8 cellular contexts compared by ENCODE assay signal in the genomic region with DNA sequence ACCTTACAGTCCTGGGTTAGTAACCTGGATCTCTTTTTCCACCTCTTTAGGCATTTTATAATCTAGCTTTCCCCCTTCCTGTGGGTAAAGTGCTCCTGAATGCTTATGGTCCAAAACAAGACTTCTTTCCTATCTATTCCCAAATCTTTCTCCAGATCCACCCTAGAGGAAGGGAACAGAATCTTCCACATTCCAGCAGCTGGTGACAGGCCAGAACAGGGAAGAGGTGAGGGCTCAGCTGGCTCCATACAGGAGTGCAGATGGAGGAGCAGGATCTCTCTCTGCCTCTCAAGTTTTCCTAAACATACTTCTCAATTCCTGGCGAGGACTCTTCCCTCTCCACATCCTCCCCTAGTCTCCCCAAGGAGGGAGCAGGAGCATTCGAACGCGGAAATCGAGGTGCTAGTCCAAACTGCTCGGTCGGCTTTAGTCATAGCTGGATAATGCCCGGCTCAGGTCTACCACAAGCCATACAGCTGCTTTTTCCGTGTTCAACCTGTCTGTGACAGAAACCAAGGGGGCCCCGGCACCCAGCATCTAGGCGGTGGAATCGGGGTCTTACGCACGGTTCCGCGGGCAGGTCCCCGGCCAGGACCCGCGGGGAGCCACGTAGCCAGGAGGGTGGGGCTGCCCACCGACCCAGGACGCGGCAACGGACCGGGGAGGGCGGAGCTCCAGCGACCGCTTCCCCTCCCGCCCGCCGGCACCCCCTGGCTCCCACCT. TPM values are rescaled to one million over a fixed set of nuclear protein-coding genes. Genes with fewer than 3 reads are reported as not detected.
DNase-seq lines count a peak whose midpoint lies in the region; ATAC-seq, FAIRE-seq and TF ChIP-seq lines count a peak whose summit lies in the region.

No MANE protein-coding gene starts in this region.

- in situ Hi-C loops in GM12878 (cut with MboI) = loop anchor here (10.0 kb wide), 1 partner anchor 1058 kb away; the partner anchor contains the start of gene RBM15B

- TF ChIP-seq RAD21 in GM12878 (IDR thresholded peaks at IDR 0.05; ENCODE audit: insufficient read depth, low read depth, low read length) = no peak

- TF ChIP-seq EP300 in GM12878 (IDR thresholded peaks at IDR 0.05; ENCODE audit: borderline replicate concordance in 1 of 2, control insufficient read depth in 1 of 2, low read depth in 2 of 2, low read length in 2 of 2) (no peak), upper lobe of left lung (IDR thresholded peaks at IDR 0.05) (no peak)

- FAIRE-seq in GM12878 (lab: Jason Lieb, UNC) = no peak

- peaks cover 5% of the 10 kb centered on the region for H3K4me1 ChIP-seq in ES-I3 (ENCODE audit: insufficient read depth, low read length)
- 0 out of 2 replicates have a peak, but pooled peaks cover 12% of the 10 kb centered on the region for H3K4me1 ChIP-seq in HUES64 (ENCODE audit: insufficient read depth, low read length)
- H3K4me1 ChIP-seq in GM12878 (ENCODE audit: control insufficient read depth, insufficient read depth, low read length) = peaks cover 10% of the 10 kb centered on the region; the same call in 1 of the 2 replicates
- H3K4me1 ChIP-seq in right lobe of liver = peaks cover 0 to 22% (median 8%) of the 10 kb centered on the region in 4 donors
- peaks cover 64 to 83% (median 71%) of the 10 kb centered on the region in 4 donors for H3K4me1 ChIP-seq in upper lobe of left lung

- H3K27ac ChIP-seq in HUES64 (ENCODE audit: low read depth, low read length) = peak overlapping the region; percentile 91; the same call in 1 of the 2 replicates
- H3K27ac ChIP-seq in GM12878 (ENCODE audit: control insufficient read depth, insufficient read depth) = peak overlapping the region; percentile 92
- H3K27ac ChIP-seq in right lobe of liver = peak overlapping the region; percentile 86 to 95 (median 93)
- H3K27ac ChIP-seq in upper lobe of left lung = peak overlapping the region; percentile 92 to 99 (median 96)

- peak overlapping the region; percentile 77 for H3K4me2 ChIP-seq in GM12878 (ENCODE audit: control insufficient read depth, insufficient read depth)

- 1% methylated on average over 31 of the region's 31 CpGs for WGBS in HUES64
- WGBS in GM12878 (ENCODE audit: insufficient coverage, insufficient replicate concordance, low lambda C conversion rate, missing lambda C conversion rate) = 0% methylated on average over 13 of the region's 31 CpGs
- WGBS in right lobe of liver (ENCODE audit: insufficient coverage, low coverage, low lambda C conversion rate, missing lambda C conversion rate) = 0% methylated on average over 8 of the region's 31 CpGs
- whole genome bisulfite sequencing in upper lobe of left lung, 2 donors = 1 to 6% methylated on average over 8 to 9 of the region's 31 CpGs

- DNase-seq in GM12878 (ENCODE audit: low read depth, low spot score) (no peak), right lobe of liver (no peak), upper lobe of left lung (no peak), NOMO-1 treated with dmso at 0.1 percent for 144 hours (lab: John Stamatoyannopoulos, UW; ENCODE audit: unreplicated experiment) (no peak), SKM-1 (lab: John Stamatoyannopoulos, UW; ENCODE audit: unreplicated experiment) (no peak)

- peak; percentile 30 for ATAC-seq in GM21515 (IDR thresholded peaks at IDR 0.05; ENCODE audit: unreplicated experiment)
- ATAC-seq in GM12878 = peak; percentile 17
- peak in 1 of 4 donors; percentile 12 for ATAC-seq in right lobe of liver
- ATAC-seq in upper lobe of left lung (ENCODE audit: low FRiP score in 2 of 2) = no peak

- TF ChIP-seq POLR2A in GM12878 (IDR thresholded peaks at IDR 0.05; ENCODE audit: low read depth, low read length) (no peak), right lobe of liver (IDR thresholded peaks at IDR 0.05) (no peak), upper lobe of left lung (IDR thresholded peaks at IDR 0.05) (no peak)

- peak overlapping the region; percentile 78 for H2AFZ ChIP-seq in GM12878 (ENCODE audit: control insufficient read depth, low read depth, low read length)

- SMC1A ChIA-PET in GM12878 (lab: Charles Lee; ENCODE audit: uncharacterized antibody, unreplicated experiment) = interaction anchor here (0.9 to 1.8 kb wide), 10 partner anchors 9 to 275 kb away, joined by 3 to 20 read pairs (median 4); partner anchors contain the start of genes CISH, GNAI2, HYAL2 and HYAL3

- H3K9me3 ChIP-seq in ES-I3 (ENCODE audit: control insufficient read depth, insufficient read depth, low read length) (no peaks in the 10 kb centered on the region), HUES64 (ENCODE audit: insufficient read depth, low read depth, low read length) (no peaks in the 10 kb centered on the region), GM12878 (replicated peaks; ENCODE audit: control insufficient read depth, insufficient read depth, low read length) (no peaks in the 10 kb centered on the region), right lobe of liver (no peaks in the 10 kb centered on the region), upper lobe of left lung (no peaks in the 10 kb centered on the region)

- no peak for TF ChIP-seq CTCF in GM12878 (IDR thresholded peaks at IDR 0.05 in 2 of 3, conservative IDR thresholded peaks at IDR 0.05 in 1 of 3; ENCODE audit: control insufficient read depth in 2 of 3, extremely low read depth in 1 of 3, insufficient read depth in 1 of 3, low read depth in 3 of 3, low read length in 3 of 3)
- TF ChIP-seq CTCF in right lobe of liver (IDR thresholded peaks at IDR 0.05) = no peak
- TF ChIP-seq CTCF in upper lobe of left lung (IDR thresholded peaks at IDR 0.05) = peak in 1 of 6 experiments; percentile 23

- H3K9ac ChIP-seq in ES-I3 (ENCODE audit: low read depth, low read length) (peak overlapping the region; percentile 87), HUES64 (ENCODE audit: low read depth, low read length) (peak overlapping the region; percentile 82), GM12878 (ENCODE audit: control insufficient read depth, insufficient read depth, low read length) (peak overlapping the region; percentile 86)

- BruUV-seq in GM12878 (replicated peaks; lab: Mats Ljungman, UMichigan) = TSS peak; percentile 67

- H3K4me3 ChIP-seq in HUES64 (ENCODE audit: low read length) (peak overlapping the region; percentile 85), GM12878 (peak overlapping the region; percentile 96), right lobe of liver (peak overlapping the region; percentile 83 to 97 (median 95)), upper lobe of left lung (peak overlapping the region; percentile 71 to 84 (median 74))

- H3K36me3 ChIP-seq in ES-I3 (ENCODE audit: insufficient read depth, low read length) (peaks cover 4% of the 10 kb centered on the region), HUES64 (ENCODE audit: insufficient read depth, low read length) (peaks cover 14% of the 10 kb centered on the region), GM12878 (ENCODE audit: control insufficient read depth in 2 of 2, insufficient read depth in 2 of 2, low read length in 1 of 2) (peaks cover 6 to 7% of the 10 kb centered on the region in 2 experiments), right lobe of liver (peaks cover 0 to 4% (median 2%) of the 10 kb centered on the region in 4 donors), upper lobe of left lung (peaks cover 5 to 10% (median 7%) of the 10 kb centered on the region in 4 donors)

- RAD21 ChIA-PET in GM12878 (lab: Charles Lee; ENCODE audit: unreplicated experiment) = interaction anchor here (0.8 to 2.7 kb wide), 18 partner anchors 9 to 1163 kb away, joined by 3 to 21 read pairs (median 3); partner anchors contain the start of genes CYB561D2, DCAF1, GNAI2 and HYAL2

- H3K79me2 ChIP-seq in GM12878 (ENCODE audit: control insufficient read depth, insufficient read depth, low read length) = peaks cover 76% of the 10 kb centered on the region

- H3K27me3 ChIP-seq in HUES64 (ENCODE audit: insufficient read depth, low read length) (peaks cover 36% of the 10 kb centered on the region), GM12878 (replicated peaks in 1 of 2; ENCODE audit: control insufficient read depth in 2 of 2, insufficient read depth in 2 of 2, low read length in 1 of 2) (no peaks in the 10 kb centered on the region), right lobe of liver (no peaks in the 10 kb centered on the region), upper lobe of left lung (no peaks in the 10 kb centered on the region)

- no peaks in the 10 kb centered on the region; the same call in 1 of the 2 replicates for H4K20me1 ChIP-seq in GM12878 (ENCODE audit: control insufficient read depth, insufficient read depth)

- POLR2A ChIA-PET in GM12878 (lab: Charles Lee) = interaction anchor here (0.6 to 7.0 kb wide), 29 partner anchors 9 to 286 kb away, joined by 3 to 84 read pairs (median 4); partner anchors contain the start of genes C3orf18, CISH, CYB561D2 and GNAI2

- CTCF ChIA-PET in GM12878 (lab: Yijun Ruan, JAX) = interaction anchor here (0.6 to 10.5 kb wide), 12 partner anchors 9 to 665 kb away, joined by 3 to 72 read pairs (median 4); partner anchors contain the start of genes CYB561D2, HYAL2, NPRL2 and TUSC2

- intact Hi-C loops in GM12878 (cut with micrococcal nuclease; ENCODE audit: unreplicated experiment) (loop anchor here (5.0 kb wide), 2 partner anchors 39 to 99 kb away; partner anchors contain the start of genes GNAI2, HYAL3 and NAA80), right lobe of liver (cut with DNase I) (no loop called here)

RNA-seq across cellular contexts. Expression of gene RASSF1, which starts 4.0 kb away (rescaled TPM):
- 8.6 TPM for polyA plus RNA-seq in HUES64 (2013, experiment 1 of 2)
- 8.4 TPM for polyA plus RNA-seq in HUES64 (2013, experiment 2 of 2)
- 67.1 and 75.3 TPM in 2 replicates for total RNA-seq in GM12878 (2013; cell fraction: nucleolus; rRNA removed)
- 39.3 and 40.1 TPM in 2 replicates for total RNA-seq in GM12878 (2014; rRNA removed)
- 15.7 and 16.1 TPM in 2 replicates for total RNA-seq in GM12878 (2014; rRNA removed; fragmentation: Illumina TruSeq; extraction: Trizol)
- 30.9 and 35.2 TPM in 2 replicates for total RNA-seq in GM12878 (2021)
- 19.6 TPM for polyA plus RNA-seq in GM12878 (2011; ENCODE audit: low read depth)
- polyA plus RNA-seq in GM12878 (2011; rRNA removed) = 36.4 and 59.6 TPM in 2 replicates
- polyA plus RNA-seq in GM12878 (2011; cell fraction: cytosol; rRNA removed) = 62.1 and 82.5 TPM in 2 replicates
- 136 and 141 TPM in 2 replicates for polyA plus RNA-seq in GM12878 (2011; cell fraction: nucleus; rRNA removed)
- 38.7 and 39.3 TPM in 2 replicates for polyA plus RNA-seq in GM12878 (2012)
- polyA plus RNA-seq in GM12878 (2014; fragmentation: Illumina TruSeq; extraction: Trizol) = 9.6 and 18.5 TPM in 2 replicates
- polyA plus RNA-seq in GM12878 (2014; fragmentation: Nextera tagmentation; extraction: Ambion mirVana) = 10 to 100 TPM in 1 of 2 experiments, 1 to 10 TPM in 1; 4.4 to 10.3 TPM
- 54.1 and 61.3 TPM in 2 replicates for polyA plus RNA-seq in GM12878 (2014; rRNA removed)
- 10 to 100 TPM; 48.7 to 49.1 TPM for polyA plus RNA-seq in GM12878 (2016; fragmentation: Nextera tagmentation; extraction: Ambion mirVana)
- 16.2 and 26.6 TPM in 2 replicates for polyA minus RNA-seq in GM12878 (2011; rRNA and poly(A)+ RNA removed)
- polyA minus RNA-seq in GM12878 (2011; cell fraction: cytosol; rRNA and poly(A)+ RNA removed) = 9.3 and 11.9 TPM in 2 replicates
- polyA minus RNA-seq in GM12878 (2011; cell fraction: nucleus; rRNA and poly(A)+ RNA removed) = 22.7 and 30.4 TPM in 2 replicates
- total RNA-seq in right lobe of liver = 10 to 100 TPM in 3 of 6 experiments, 1 to 10 TPM in 3; 5.2 to 17.8 (median 9.1) TPM
- total RNA-seq in upper lobe of left lung = 10 to 100 TPM; 42.7 to 78.9 (median 47.7) TPM

RNA-seq across cellular contexts. Expression of gene TUSC2, which starts 8.6 kb away (rescaled TPM):
- polyA plus RNA-seq in HUES64 (2013, experiment 1 of 2) = 27.3 TPM
- 26.6 TPM for polyA plus RNA-seq in HUES64 (2013, experiment 2 of 2)
- total RNA-seq in GM12878 (2013; cell fraction: nucleolus; rRNA removed) = 4.4 and 6.3 TPM in 2 replicates
- total RNA-seq in GM12878 (2014; rRNA removed) = 31.1 and 34.7 TPM in 2 replicates
- 17.7 and 18.0 TPM in 2 replicates for total RNA-seq in GM12878 (2014; rRNA removed; fragmentation: Illumina TruSeq; extraction: Trizol)
- total RNA-seq in GM12878 (2021) = 33.8 and 34.5 TPM in 2 replicates
- polyA plus RNA-seq in GM12878 (2011; ENCODE audit: low read depth) = 14.4 TPM
- 24.3 and 37.8 TPM in 2 replicates for polyA plus RNA-seq in GM12878 (2011; rRNA removed)
- 45.3 and 51.3 TPM in 2 replicates for polyA plus RNA-seq in GM12878 (2011; cell fraction: cytosol; rRNA removed)
- 20.5 and 21.8 TPM in 2 replicates for polyA plus RNA-seq in GM12878 (2011; cell fraction: nucleus; rRNA removed)
- 21.3 and 26.7 TPM in 2 replicates for polyA plus RNA-seq in GM12878 (2012)
- 24.3 and 27.0 TPM in 2 replicates for polyA plus RNA-seq in GM12878 (2014; fragmentation: Illumina TruSeq; extraction: Trizol)
- polyA plus RNA-seq in GM12878 (2014; fragmentation: Nextera tagmentation; extraction: Ambion mirVana) = 10 to 100 TPM in 1 of 2 experiments, 1 to 10 TPM in 1; 4.0 to 10.2 TPM
- 69.4 and 79.5 TPM in 2 replicates for polyA plus RNA-seq in GM12878 (2014; rRNA removed)
- polyA plus RNA-seq in GM12878 (2016; fragmentation: Nextera tagmentation; extraction: Ambion mirVana) = 10 to 100 TPM; 71.1 to 73.8 TPM
- polyA minus RNA-seq in GM12878 (2011; rRNA and poly(A)+ RNA removed) = 14.0 and 16.5 TPM in 2 replicates
- polyA minus RNA-seq in GM12878 (2011; cell fraction: cytosol; rRNA and poly(A)+ RNA removed) = 4.1 and 4.5 TPM in 2 replicates
- polyA minus RNA-seq in GM12878 (2011; cell fraction: nucleus; rRNA and poly(A)+ RNA removed) = 6.2 and 7.7 TPM in 2 replicates
- total RNA-seq in right lobe of liver = 10 to 100 TPM in 5 of 6 experiments, 1 to 10 TPM in 1; 9.7 to 36.9 (median 12.5) TPM
- 10 to 100 TPM; 16.8 to 36.1 (median 25.0) TPM for total RNA-seq in upper lobe of left lung

RNA-seq across cellular contexts. Expression of gene ZMYND10, which starts 8.9 kb away (rescaled TPM):
- 0.55 TPM for polyA plus RNA-seq in HUES64 (2013, experiment 1 of 2)
- 0.19 TPM for polyA plus RNA-seq in HUES64 (2013, experiment 2 of 2)
- 1.6 and 2.2 TPM in 2 replicates for total RNA-seq in GM12878 (2013; cell fraction: nucleolus; rRNA removed)
- total RNA-seq in GM12878 (2014; rRNA removed) (0.11 and 0.60 TPM in 2 replicates), GM12878 (2014; rRNA removed; fragmentation: Illumina TruSeq; extraction: Trizol) (0.14 and 0.27 TPM in 2 replicates), GM12878 (2021) (0.45 and 0.80 TPM in 2 replicates), right lobe of liver (under 1 TPM; 0.25 to 0.70 (median 0.46) TPM), upper lobe of left lung (10 to 100 TPM in 5 of 6 donors, 1 to 10 TPM in 1; 3.1 to 98.7 (median 31.5) TPM)
- polyA plus RNA-seq in GM12878 (2011; ENCODE audit: low read depth) = 0.60 TPM
- polyA plus RNA-seq in GM12878 (2011; rRNA removed) (0.40 and 1.0 TPM in 2 replicates), GM12878 (2014; fragmentation: Illumina TruSeq; extraction: Trizol) (0.18 TPM in 1 of 2 replicates, not detected in the other), GM12878 (2014; fragmentation: Nextera tagmentation; extraction: Ambion mirVana) (under 1 TPM; 0.26 to 0.40 TPM), GM12878 (2014; rRNA removed) (0.35 and 0.91 TPM in 2 replicates), GM12878 (2016; fragmentation: Nextera tagmentation; extraction: Ambion mirVana) (under 1 TPM; 0.66 to 0.94 TPM)
- polyA plus RNA-seq in GM12878 (2011; cell fraction: cytosol; rRNA removed) = 0.60 and 1.2 TPM in 2 replicates
- polyA plus RNA-seq in GM12878 (2011; cell fraction: nucleus; rRNA removed) = 7.6 and 7.9 TPM in 2 replicates
- 0.66 and 0.72 TPM in 2 replicates for polyA plus RNA-seq in GM12878 (2012)
- 0.44 and 1.2 TPM in 2 replicates for polyA minus RNA-seq in GM12878 (2011; rRNA and poly(A)+ RNA removed)
- not detected in 2 replicates for polyA minus RNA-seq in GM12878 (2011; cell fraction: cytosol; rRNA and poly(A)+ RNA removed)
- polyA minus RNA-seq in GM12878 (2011; cell fraction: nucleus; rRNA and poly(A)+ RNA removed) = 0.73 and 2.7 TPM in 2 replicates

RNA-seq across cellular contexts. Expression of gene NPRL2, which starts 14.0 kb away (rescaled TPM):
- polyA plus RNA-seq in HUES64 (2013, experiment 1 of 2) = 17.4 TPM
- polyA plus RNA-seq in HUES64 (2013, experiment 2 of 2) = 18.8 TPM
- 30.5 and 38.0 TPM in 2 replicates for total RNA-seq in GM12878 (2013; cell fraction: nucleolus; rRNA removed)
- total RNA-seq in GM12878 (2014; rRNA removed) = 34.6 and 35.4 TPM in 2 replicates
- 15.0 and 17.8 TPM in 2 replicates for total RNA-seq in GM12878 (2014; rRNA removed; fragmentation: Illumina TruSeq; extraction: Trizol)
- 19.4 and 22.9 TPM in 2 replicates for total RNA-seq in GM12878 (2021)
- polyA plus RNA-seq in GM12878 (2011; ENCODE audit: low read depth) = 21.3 TPM
- 39.4 and 54.2 TPM in 2 replicates for polyA plus RNA-seq in GM12878 (2011; rRNA removed)
- polyA plus RNA-seq in GM12878 (2011; cell fraction: cytosol; rRNA removed) = 54.1 and 62.7 TPM in 2 replicates
- 112 and 156 TPM in 2 replicates for polyA plus RNA-seq in GM12878 (2011; cell fraction: nucleus; rRNA removed)
- polyA plus RNA-seq in GM12878 (2012) = 27.8 and 29.3 TPM in 2 replicates
- 12.9 and 22.5 TPM in 2 replicates for polyA plus RNA-seq in GM12878 (2014; fragmentation: Illumina TruSeq; extraction: Trizol)
- 10 to 100 TPM; 33.6 to 36.2 TPM for polyA plus RNA-seq in GM12878 (2014; fragmentation: Nextera tagmentation; extraction: Ambion mirVana)
- 34.0 and 38.8 TPM in 2 replicates for polyA plus RNA-seq in GM12878 (2014; rRNA removed)
- polyA plus RNA-seq in GM12878 (2016; fragmentation: Nextera tagmentation; extraction: Ambion mirVana) = 10 to 100 TPM; 31.0 to 32.1 TPM
- 52.4 and 60.3 TPM in 2 replicates for polyA minus RNA-seq in GM12878 (2011; rRNA and poly(A)+ RNA removed)
- polyA minus RNA-seq in GM12878 (2011; cell fraction: cytosol; rRNA and poly(A)+ RNA removed) = 8.6 and 14.4 TPM in 2 replicates
- 24.1 and 29.8 TPM in 2 replicates for polyA minus RNA-seq in GM12878 (2011; cell fraction: nucleus; rRNA and poly(A)+ RNA removed)
- total RNA-seq in right lobe of liver = 10 to 100 TPM; 10.6 to 18.3 (median 14.4) TPM
- 10 to 100 TPM; 15.0 to 41.9 (median 17.3) TPM for total RNA-seq in upper lobe of left lung

RNA-seq across cellular contexts. Expression of gene CYB561D2, which starts 14.0 kb away (rescaled TPM):
- polyA plus RNA-seq in HUES64 (2013, experiment 1 of 2) = 14.6 TPM
- polyA plus RNA-seq in HUES64 (2013, experiment 2 of 2) = 10.4 TPM
- 16.8 and 22.6 TPM in 2 replicates for total RNA-seq in GM12878 (2013; cell fraction: nucleolus; rRNA removed)
- total RNA-seq in GM12878 (2014; rRNA removed) (33.4 and 34.6 TPM in 2 replicates), GM12878 (2014; rRNA removed; fragmentation: Illumina TruSeq; extraction: Trizol) (11.9 and 13.6 TPM in 2 replicates), GM12878 (2021) (19.2 and 20.8 TPM in 2 replicates), right lobe of liver (10 to 100 TPM; 14.3 to 29.4 (median 20.7) TPM), upper lobe of left lung (10 to 100 TPM; 13.2 to 35.4 (median 26.8) TPM)
- polyA plus RNA-seq in GM12878 (2011; ENCODE audit: low read depth) = 12.3 TPM
- polyA plus RNA-seq in GM12878 (2011; rRNA removed) (8.6 and 16.8 TPM in 2 replicates), GM12878 (2014; fragmentation: Illumina TruSeq; extraction: Trizol) (5.9 and 9.2 TPM in 2 replicates), GM12878 (2014; fragmentation: Nextera tagmentation; extraction: Ambion mirVana) (10 to 100 TPM in 1 of 2 experiments, 1 to 10 TPM in 1; 7.6 to 11.9 TPM), GM12878 (2014; rRNA removed) (24.1 and 29.1 TPM in 2 replicates), GM12878 (2016; fragmentation: Nextera tagmentation; extraction: Ambion mirVana) (10 to 100 TPM; 35.5 to 39.2 TPM)
- 28.7 and 40.9 TPM in 2 replicates for polyA plus RNA-seq in GM12878 (2011; cell fraction: cytosol; rRNA removed)
- polyA plus RNA-seq in GM12878 (2011; cell fraction: nucleus; rRNA removed) = 27.2 TPM in 2 replicates
- 18.7 and 21.2 TPM in 2 replicates for polyA plus RNA-seq in GM12878 (2012)
- polyA minus RNA-seq in GM12878 (2011; rRNA and poly(A)+ RNA removed) = 18.7 and 25.9 TPM in 2 replicates
- polyA minus RNA-seq in GM12878 (2011; cell fraction: cytosol; rRNA and poly(A)+ RNA removed) = 3.3 and 6.0 TPM in 2 replicates
- 15.4 and 21.0 TPM in 2 replicates for polyA minus RNA-seq in GM12878 (2011; cell fraction: nucleus; rRNA and poly(A)+ RNA removed)

Comparison
In these comparisons a context has a peak if more than half of its experiments do, and no peak if none do; other contexts are left out.
1. ATAC-seq: peak in GM21515 (single experiment) and GM12878 (single experiment); none in upper lobe of left lung (0 of 2).
2. Peak in every context shown above with its lines, with median percentiles within 50 percentile points of each other: H3K9ac ChIP-seq, H3K27ac ChIP-seq and H3K4me3 ChIP-seq.